ENCODE assay signal across 8 cellular contexts in genomic region chr6:107064579-107065065, GRCh38. TPM values are rescaled to one million over a fixed set of nuclear protein-coding genes. Genes with fewer than 3 reads are reported as not detected.
DNase-seq lines count a peak whose midpoint lies in the region; ATAC-seq, FAIRE-seq and TF ChIP-seq lines count a peak whose summit lies in the region.

No MANE protein-coding gene starts in this region.

- H3K4me1 ChIP-seq in SJCRH30 (peaks cover 26% of the 10 kb centered on the region), A673 (ENCODE audit: insufficient read depth, low read length, poor library complexity, severe bottlenecking) (no peaks in the 10 kb centered on the region)

- no TSS peak for BruUV-seq in A673 (replicated peaks; lab: Mats Ljungman, UMichigan)

- FAIRE-seq in urothelium cell line (lab: Jason Lieb, UNC) = no peak

- peak; percentile 82 for DNase-seq in ACHN
- DNase-seq in SJCRH30 = peak; percentile 67 to 81
- peak; percentile 81 for DNase-seq in fibroblast of villous mesenchyme (ENCODE audit: low read depth)
- peak; percentile 47 for DNase-seq in urothelium cell line (ENCODE audit: low spot score)
- no peak for DNase-seq in A673 (ENCODE audit: low spot score)
- no peak for DNase-seq in NCI-H526 (lab: John Stamatoyannopoulos, UW)
- no peak for DNase-seq in SW 1271 (lab: John Stamatoyannopoulos, UW)

- no peaks in the 10 kb centered on the region for H3K9me3 ChIP-seq in SJCRH30 (replicated peaks)
- no peaks in the 10 kb centered on the region for H3K9me3 ChIP-seq in A673 (ENCODE audit: low read depth, low read length, poor library complexity, severe bottlenecking)

- H3K27me3 ChIP-seq in SJCRH30 (no peaks in the 10 kb centered on the region), A673 (replicated peaks; ENCODE audit: insufficient read depth, low read depth, low read length, poor library complexity) (no peaks in the 10 kb centered on the region)

- H3K4me3 ChIP-seq in SJCRH30 (no peak overlapping the region), fibroblast of villous mesenchyme (ENCODE audit: low read depth, low read length) (no peak overlapping the region), A673 (ENCODE audit: low read depth, low read length, poor library complexity, severe bottlenecking) (no peak overlapping the region)

- POLR2A ChIA-PET in A673 (lab: Charles Lee; ENCODE audit: low non-redundant PET) = no interaction called here

- TF ChIP-seq CTCF in fibroblast of villous mesenchyme (IDR thresholded peaks at IDR 0.05; ENCODE audit: insufficient read depth, low read depth, low read length) (no peak), A673 (conservative IDR thresholded peaks at IDR 0.05; ENCODE audit: low read depth, low read length) (no peak)

- H3K36me3 ChIP-seq in SJCRH30 (no peaks in the 10 kb centered on the region), A673 (ENCODE audit: insufficient read depth, low read length, poor library complexity, severe bottlenecking) (no peaks in the 10 kb centered on the region)

- ATAC-seq in GM21529 (IDR thresholded peaks at IDR 0.05; ENCODE audit: unreplicated experiment) = peak; percentile 34

- intact Hi-C loops in A673 (cut with micrococcal nuclease; ENCODE audit: unreplicated experiment) = no loop called here

- in situ Hi-C loops in ACHN (cut with HindIII; ENCODE audit: low pct_ligation_motif_present, low pct_unique_long_range_greater_than_20kb, low sequenced_read_pairs) = no loop called here

- H3K27ac ChIP-seq in SJCRH30 = no peak overlapping the region
- H3K27ac ChIP-seq in A673 (ENCODE audit: low read depth, low read length, poor library complexity, severe bottlenecking) = no peak overlapping the region

- CTCF ChIA-PET in A673 (lab: Charles Lee) = no interaction called here

RNA-seq across cellular contexts. Expression of gene MTRES1, which starts 36.6 kb away (rescaled TPM):
- 20.5 and 21.0 TPM in 2 replicates for total RNA-seq in SJCRH30 (2014; rRNA removed; shearing (Covaris generic))
- total RNA-seq in fibroblast of villous mesenchyme (12.1 and 12.2 TPM in 2 replicates), A673 (2021) (22.6 and 22.8 TPM in 2 replicates)

RNA-seq across cellular contexts. Expression of gene BEND3, which starts 50.7 kb away (rescaled TPM):
- 7.1 and 7.3 TPM in 2 replicates for total RNA-seq in SJCRH30 (2014; rRNA removed; shearing (Covaris generic))
- total RNA-seq in fibroblast of villous mesenchyme (3.5 and 4.2 TPM in 2 replicates), A673 (2021) (9.9 and 10.9 TPM in 2 replicates)

Comparison
In these comparisons a context has a peak if more than half of its experiments do, and no peak if none do; other contexts are left out.
1. DNase-seq: peak in ACHN (single experiment), SJCRH30 (2 of 2), fibroblast of villous mesenchyme (single experiment) and urothelium cell line (single experiment); none in A673 (single experiment), NCI-H526 (0 of 2) and SW 1271 (0 of 2).